ENCODE assay signal across 8 cellular contexts in genomic region chr17:76270770-76271668, GRCh38. TPM values are rescaled to one million over a fixed set of nuclear protein-coding genes. Genes with fewer than 3 reads are reported as not detected.
DNase-seq lines count a peak whose midpoint lies in the region; ATAC-seq, FAIRE-seq and TF ChIP-seq lines count a peak whose summit lies in the region.

No MANE protein-coding gene starts in this region.

- POLR2A ChIA-PET in T-cell (lab: Charles Lee) = interaction anchor here (0.5 to 1.0 kb wide), 7 partner anchors 8 to 152 kb away, joined by 3 to 4 read pairs (median 3); no protein-coding TSS in a partner anchor

- TF ChIP-seq CTCF in CD14-positive monocyte (IDR thresholded peaks at IDR 0.05) = no peak

- intact Hi-C loops in CD14-positive monocyte (cut with micrococcal nuclease) = loop anchor here in 1 of 2 donors (10.0 kb wide), 1 partner anchor 46 kb away; no protein-coding TSS in a partner anchor

- H3K27ac Mint-ChIP-seq in CD14-positive monocyte (peak overlapping the region in 4 of 7 donors; percentile 14 to 63 (median 34)), T-cell (peak overlapping the region; percentile 85 to 90), memory B cell (peak overlapping the region; percentile 90)

- H3K36me3 Mint-ChIP-seq in CD14-positive monocyte = peaks cover 22 to 30% of the 10 kb centered on the region in 2 donors
- H3K36me3 Mint-ChIP-seq in T-cell = peaks cover 23% of the 10 kb centered on the region
- H3K36me3 Mint-ChIP-seq in memory B cell = peaks cover 6% of the 10 kb centered on the region

- peak; percentile 69 for TF ChIP-seq POLR2A in GM19193 (IDR thresholded peaks at IDR 0.05; ENCODE audit: extremely low read depth, insufficient read depth, insufficient read length)

- H3K27me3 Mint-ChIP-seq in CD14-positive monocyte (ENCODE audit: low read depth in 3 of 3) (peaks cover 0 to 2% (median under 1%) of the 10 kb centered on the region in 3 donors), T-cell (no peaks in the 10 kb centered on the region), memory B cell (no peaks in the 10 kb centered on the region)

- CTCF ChIA-PET in T-cell (lab: Charles Lee) = interaction anchor here in 1 of 2 donors (0.5 to 1.1 kb wide), 2 partner anchors 55 to 91 kb away, joined by 3 read pairs; no protein-coding TSS in a partner anchor

- H3K4me3 Mint-ChIP-seq in CD14-positive monocyte (peak overlapping the region; percentile 70 to 72), T-cell (peak overlapping the region; percentile 63 to 79 (median 74)), memory B cell (peak overlapping the region; percentile 79)

- peaks cover 58% of the 10 kb centered on the region for H3K4me1 Mint-ChIP-seq in CD14-positive monocyte
- peaks cover 68 to 79% (median 75%) of the 10 kb centered on the region in 3 donors for H3K4me1 Mint-ChIP-seq in T-cell
- peaks cover 52% of the 10 kb centered on the region for H3K4me1 Mint-ChIP-seq in memory B cell

- H3K9me3 Mint-ChIP-seq in CD14-positive monocyte (no peaks in the 10 kb centered on the region), T-cell (no peaks in the 10 kb centered on the region), memory B cell (no peaks in the 10 kb centered on the region)

- no peak for FAIRE-seq in frontal cortex (lab: Jason Lieb, UNC)

- no peak for DNase-seq in CD14-positive monocyte (ENCODE audit: low spot score)
- peak in 3 of 34 experiments; percentile 28 to 40 (median 37) for DNase-seq in T-cell
- DNase-seq in memory B cell (ENCODE audit: low spot score in 2 of 2) = peak in 1 of 2 donors; percentile 49
- DNase-seq in NOMO-1 treated with dmso at 0.1 percent for 144 hours (lab: John Stamatoyannopoulos, UW; ENCODE audit: unreplicated experiment) = no peak
- DNase-seq in frontal cortex (ENCODE audit: low spot score in 2 of 2) = no peak

- ATAC-seq in T-cell (replicated peaks in 1 of 4) = peak in 2 of 4 experiments; percentile 4 to 12
- ATAC-seq in memory B cell (ENCODE audit: low read depth) = no peak
- ATAC-seq in GM19351 (IDR thresholded peaks at IDR 0.05; ENCODE audit: unreplicated experiment) = no peak
- ATAC-seq in HG02678 (IDR thresholded peaks at IDR 0.05; ENCODE audit: unreplicated experiment) = no peak

RNA-seq across cellular contexts. Expression of gene UBALD2, which starts 5.9 kb away (rescaled TPM):
- 1 to 10 TPM; 1.4 to 2.2 TPM for polyA plus RNA-seq in CD14-positive monocyte
- total RNA-seq in T-cell = 100 to 1,000 TPM; 163 to 277 (median 177) TPM
- 3.3 TPM for total RNA-seq in frontal cortex

RNA-seq across cellular contexts. Expression of gene RNF157, which starts 30.7 kb away (rescaled TPM):
- polyA plus RNA-seq in CD14-positive monocyte = not detected
- total RNA-seq in T-cell = 10 to 100 TPM; 50.7 to 66.5 (median 61.9) TPM
- total RNA-seq in frontal cortex = 18.3 TPM

RNA-seq across cellular contexts. Expression of gene QRICH2, which starts 37.1 kb away (rescaled TPM):
- under 1 TPM in 1 of 2 donors, not detected in 1; 0.04 TPM for polyA plus RNA-seq in CD14-positive monocyte
- total RNA-seq in T-cell = 1 to 10 TPM; 3.0 to 4.3 (median 3.4) TPM
- 6.9 TPM for total RNA-seq in frontal cortex

Comparison
In these comparisons a context has a peak if more than half of its experiments do, and no peak if none do; other contexts are left out.
1. H3K27ac Mint-ChIP-seq: peak in every context shown above with its lines; median percentile 90 in memory B cell; 88 in T-cell; 34 in CD14-positive monocyte.
2. RNA of gene UBALD2, which starts 5.9 kb away (total RNA-seq): 163 to 277 TPM in T-cell; 3.3 TPM in frontal cortex (single experiment); every median in the first group is over 10 times any median in the second.
3. Peak in every context shown above with its lines, with median percentiles within 50 percentile points of each other: H3K4me3 Mint-ChIP-seq.